Comparison of ENCODE assay signal across 1 cellular context in the genomic region with DNA sequence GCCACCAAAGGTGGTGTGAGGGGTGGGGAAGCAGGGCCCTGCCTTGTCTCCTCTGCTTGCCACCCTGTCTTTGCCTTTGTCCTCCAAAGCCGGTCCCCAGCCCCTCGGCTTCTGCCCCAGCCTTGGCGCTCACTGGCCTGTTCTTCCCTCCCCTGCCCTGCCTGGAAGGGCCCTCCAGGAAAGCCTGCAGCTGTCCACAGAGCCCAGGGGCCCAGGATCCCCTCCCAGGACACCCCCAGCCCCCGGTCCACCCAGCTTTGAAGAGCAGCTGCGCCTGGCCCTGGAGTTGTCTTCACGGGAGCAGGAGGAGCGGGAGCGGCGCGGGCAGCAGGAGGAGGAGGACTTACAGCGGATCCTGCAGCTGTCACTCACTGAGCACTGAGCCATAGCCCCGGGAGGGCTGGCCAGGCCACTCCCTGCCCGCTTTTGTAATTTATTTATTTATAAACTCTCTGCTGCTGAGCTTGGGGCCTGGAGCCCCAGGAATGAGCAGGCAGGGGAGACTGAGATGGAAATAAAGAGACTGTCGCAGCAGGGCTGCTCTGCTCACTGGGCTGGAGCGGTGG.
TF ChIP-seq lines count a peak whose summit lies in the region.

No MANE protein-coding gene starts in this region.

TF ChIP-seq in GM23338, 12 proteins besides CTCF, POLR2A, EP300 and RAD21 (continued from another document):
- TF ChIP-seq, protein P1, sequence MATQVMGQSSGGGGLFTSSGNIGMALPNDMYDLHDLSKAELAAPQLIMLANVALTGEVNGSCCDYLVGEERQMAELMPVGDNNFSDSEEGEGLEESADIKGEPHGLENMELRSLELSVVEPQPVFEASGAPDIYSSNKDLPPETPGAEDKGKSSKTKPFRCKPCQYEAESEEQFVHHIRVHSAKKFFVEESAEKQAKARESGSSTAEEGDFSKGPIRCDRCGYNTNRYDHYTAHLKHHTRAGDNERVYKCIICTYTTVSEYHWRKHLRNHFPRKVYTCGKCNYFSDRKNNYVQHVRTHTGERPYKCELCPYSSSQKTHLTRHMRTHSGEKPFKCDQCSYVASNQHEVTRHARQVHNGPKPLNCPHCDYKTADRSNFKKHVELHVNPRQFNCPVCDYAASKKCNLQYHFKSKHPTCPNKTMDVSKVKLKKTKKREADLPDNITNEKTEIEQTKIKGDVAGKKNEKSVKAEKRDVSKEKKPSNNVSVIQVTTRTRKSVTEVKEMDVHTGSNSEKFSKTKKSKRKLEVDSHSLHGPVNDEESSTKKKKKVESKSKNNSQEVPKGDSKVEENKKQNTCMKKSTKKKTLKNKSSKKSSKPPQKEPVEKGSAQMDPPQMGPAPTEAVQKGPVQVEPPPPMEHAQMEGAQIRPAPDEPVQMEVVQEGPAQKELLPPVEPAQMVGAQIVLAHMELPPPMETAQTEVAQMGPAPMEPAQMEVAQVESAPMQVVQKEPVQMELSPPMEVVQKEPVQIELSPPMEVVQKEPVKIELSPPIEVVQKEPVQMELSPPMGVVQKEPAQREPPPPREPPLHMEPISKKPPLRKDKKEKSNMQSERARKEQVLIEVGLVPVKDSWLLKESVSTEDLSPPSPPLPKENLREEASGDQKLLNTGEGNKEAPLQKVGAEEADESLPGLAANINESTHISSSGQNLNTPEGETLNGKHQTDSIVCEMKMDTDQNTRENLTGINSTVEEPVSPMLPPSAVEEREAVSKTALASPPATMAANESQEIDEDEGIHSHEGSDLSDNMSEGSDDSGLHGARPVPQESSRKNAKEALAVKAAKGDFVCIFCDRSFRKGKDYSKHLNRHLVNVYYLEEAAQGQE (IDR thresholded peaks at IDR 0.05; ENCODE audit: unreplicated experiment), result no peak
- TF ChIP-seq NANOG (IDR thresholded peaks at IDR 0.05; ENCODE audit: borderline replicate concordance) (no peak), ZNF331 (CRISPR knock-in tag; IDR thresholded peaks at IDR 0.05; ENCODE audit: low read depth) (no peak), EZH2phosphoT487 (IDR thresholded peaks at IDR 0.05; ENCODE audit: unreplicated experiment) (no peak), ZNF114 (CRISPR knock-in tag; IDR thresholded peaks at IDR 0.05) (no peak)
- TF ChIP-seq, protein P2, sequence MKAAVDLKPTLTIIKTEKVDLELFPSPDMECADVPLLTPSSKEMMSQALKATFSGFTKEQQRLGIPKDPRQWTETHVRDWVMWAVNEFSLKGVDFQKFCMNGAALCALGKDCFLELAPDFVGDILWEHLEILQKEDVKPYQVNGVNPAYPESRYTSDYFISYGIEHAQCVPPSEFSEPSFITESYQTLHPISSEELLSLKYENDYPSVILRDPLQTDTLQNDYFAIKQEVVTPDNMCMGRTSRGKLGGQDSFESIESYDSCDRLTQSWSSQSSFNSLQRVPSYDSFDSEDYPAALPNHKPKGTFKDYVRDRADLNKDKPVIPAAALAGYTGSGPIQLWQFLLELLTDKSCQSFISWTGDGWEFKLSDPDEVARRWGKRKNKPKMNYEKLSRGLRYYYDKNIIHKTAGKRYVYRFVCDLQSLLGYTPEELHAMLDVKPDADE (IDR thresholded peaks at IDR 0.05), result no peak
